8 cellular contexts compared by ENCODE assay signal in the genomic region with DNA sequence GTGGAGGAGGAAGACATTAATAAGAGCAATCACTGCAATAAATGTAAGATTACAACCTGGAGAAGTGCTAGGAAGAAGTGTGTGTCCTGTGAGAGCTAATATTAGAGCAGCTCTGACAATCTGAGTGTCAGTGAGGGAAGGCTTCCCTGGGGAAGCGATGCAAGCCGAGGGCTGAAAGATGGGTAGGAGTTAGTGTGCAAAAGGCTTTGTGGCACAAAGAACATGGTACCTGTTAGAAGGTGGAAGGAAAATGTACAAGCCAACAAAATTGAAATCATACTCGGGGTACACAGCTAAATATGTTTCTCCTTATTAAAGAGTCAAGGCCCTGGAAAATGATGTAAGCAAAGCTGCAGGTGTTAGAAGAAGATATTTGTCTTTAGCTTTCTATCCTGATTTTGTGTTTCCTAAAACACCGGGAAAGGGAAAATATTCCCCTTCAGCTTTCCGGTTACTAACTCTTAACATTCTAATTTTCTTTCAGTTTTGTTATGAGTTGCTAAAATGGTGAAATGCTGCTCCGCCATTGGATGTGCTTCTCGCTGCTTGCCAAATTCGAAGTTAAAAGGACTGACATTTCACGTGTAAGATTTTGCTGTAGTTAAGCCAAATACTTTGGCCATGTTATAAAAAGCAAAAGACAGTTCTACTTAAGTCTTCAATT.
DNase-seq lines count a peak whose midpoint lies in the region; ATAC-seq lines count a peak whose summit lies in the region.

No MANE protein-coding gene starts in this region.

- peak overlapping the region; percentile 93 for H3K4me3 ChIP-seq in rectal smooth muscle tissue (ENCODE audit: low read length)

- peak; percentile 1 for DNase-seq in NCI-H2227 (lab: John Stamatoyannopoulos, UW; ENCODE audit: unreplicated experiment)
- no peak for DNase-seq in NCI-H2227 treated with DMSO at 0.1 percent for 48 hours (lab: John Stamatoyannopoulos, UW)
- peak in 3 of 5 experiments; percentile 15 to 83 (median 21) for DNase-seq in T-helper 2 cell
- peak; percentile 25 for DNase-seq in fibroblast of peridontal ligament (ENCODE audit: extremely low read depth)
- no peak for DNase-seq in NK-92 (lab: John Stamatoyannopoulos, UW; ENCODE audit: unreplicated experiment)

- peak overlapping the region; percentile 54 for H3K9ac ChIP-seq in rectal smooth muscle tissue (ENCODE audit: low read length)

- H3K4me1 ChIP-seq in rectal smooth muscle tissue (ENCODE audit: control insufficient read depth, insufficient read depth, low read length): peaks cover 4% of the 10 kb centered on the region

- peak; percentile 6 for ATAC-seq in HG02885 (IDR thresholded peaks at IDR 0.05; ENCODE audit: poor library complexity, unreplicated experiment)
- no peak for ATAC-seq in HG03469 (IDR thresholded peaks at IDR 0.05; ENCODE audit: unreplicated experiment)

- H3K36me3 ChIP-seq in rectal smooth muscle tissue (ENCODE audit: control insufficient read depth, insufficient read depth, low read length): peaks cover 7% of the 10 kb centered on the region

- peak overlapping the region; percentile 96 for H3K27ac ChIP-seq in rectal smooth muscle tissue (ENCODE audit: low read depth, low read length)

- H3K27me3 ChIP-seq in rectal smooth muscle tissue (ENCODE audit: control insufficient read depth, insufficient read depth, low read length): no peaks in the 10 kb centered on the region

Comparison
In these comparisons a context has a peak if more than half of its experiments do, and no peak if none do; other contexts are left out.
1. DNase-seq: peak in NCI-H2227 (single experiment), T-helper 2 cell (3 of 5) and fibroblast of peridontal ligament (single experiment); none in NCI-H2227 treated with DMSO at 0.1 percent for 48 hours (single experiment) and NK-92 (single experiment).